In genomic region chr4:76607266-76607799, GRCh38 we compare ENCODE assay signal across 1 cellular context.
TF ChIP-seq lines count a peak whose summit lies in the region.

No MANE protein-coding gene starts in this region.

TF ChIP-seq in GM12878, 131 proteins besides CTCF, POLR2A, EP300 and RAD21 (continued from another document and continues in another):
- TF ChIP-seq, protein P1, sequence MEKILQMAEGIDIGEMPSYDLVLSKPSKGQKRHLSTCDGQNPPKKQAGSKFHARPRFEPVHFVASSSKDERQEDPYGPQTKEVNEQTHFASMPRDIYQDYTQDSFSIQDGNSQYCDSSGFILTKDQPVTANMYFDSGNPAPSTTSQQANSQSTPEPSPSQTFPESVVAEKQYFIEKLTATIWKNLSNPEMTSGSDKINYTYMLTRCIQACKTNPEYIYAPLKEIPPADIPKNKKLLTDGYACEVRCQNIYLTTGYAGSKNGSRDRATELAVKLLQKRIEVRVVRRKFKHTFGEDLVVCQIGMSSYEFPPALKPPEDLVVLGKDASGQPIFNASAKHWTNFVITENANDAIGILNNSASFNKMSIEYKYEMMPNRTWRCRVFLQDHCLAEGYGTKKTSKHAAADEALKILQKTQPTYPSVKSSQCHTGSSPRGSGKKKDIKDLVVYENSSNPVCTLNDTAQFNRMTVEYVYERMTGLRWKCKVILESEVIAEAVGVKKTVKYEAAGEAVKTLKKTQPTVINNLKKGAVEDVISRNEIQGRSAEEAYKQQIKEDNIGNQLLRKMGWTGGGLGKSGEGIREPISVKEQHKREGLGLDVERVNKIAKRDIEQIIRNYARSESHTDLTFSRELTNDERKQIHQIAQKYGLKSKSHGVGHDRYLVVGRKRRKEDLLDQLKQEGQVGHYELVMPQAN (conservative IDR thresholded peaks at IDR 0.05), result no peak
- no peak for TF ChIP-seq ZNF24 (IDR thresholded peaks at IDR 0.05)
- TF ChIP-seq GABPA (IDR thresholded peaks at IDR 0.05; ENCODE audit: low read depth), result 0 out of 2 replicates have a peak, but pooled peaks have one; percentile 35
- TF ChIP-seq RUNX3 (IDR thresholded peaks at IDR 0.05; ENCODE audit: low read length), result peak; percentile 99
- TF ChIP-seq TCF12 (IDR thresholded peaks at IDR 0.05; ENCODE audit: low read depth, low read length), result 0 out of 2 replicates have a peak, but pooled peaks have one; percentile 10
- TF ChIP-seq CREM (IDR thresholded peaks at IDR 0.05; ENCODE audit: low read depth), result 0 out of 2 replicates have a peak, but pooled peaks have one; percentile 23
- TF ChIP-seq IKZF2 (IDR thresholded peaks at IDR 0.05), result peak in 1 of 2 experiments; percentile 63; a peak in 2 of 4 replicates
- no peak for TF ChIP-seq HSF1 (IDR thresholded peaks at IDR 0.05; ENCODE audit: low read depth, low read length)
- no peak for TF ChIP-seq RAD51 (IDR thresholded peaks at IDR 0.05)
- TF ChIP-seq FOXM1 (IDR thresholded peaks at IDR 0.05; ENCODE audit: low read depth, low read length), result peak; percentile 86
- peak; percentile 48; the same call in 1 of the 2 replicates for TF ChIP-seq BCL11A (IDR thresholded peaks at IDR 0.05; ENCODE audit: low read depth, low read length)
- no peak for TF ChIP-seq ELK1 (IDR thresholded peaks at IDR 0.05; ENCODE audit: low read depth, low read length)
- TF ChIP-seq MTA2 (IDR thresholded peaks at IDR 0.05; ENCODE audit: low read depth), result 0 out of 2 replicates have a peak, but pooled peaks have one; percentile 25
- TF ChIP-seq, protein P2, sequence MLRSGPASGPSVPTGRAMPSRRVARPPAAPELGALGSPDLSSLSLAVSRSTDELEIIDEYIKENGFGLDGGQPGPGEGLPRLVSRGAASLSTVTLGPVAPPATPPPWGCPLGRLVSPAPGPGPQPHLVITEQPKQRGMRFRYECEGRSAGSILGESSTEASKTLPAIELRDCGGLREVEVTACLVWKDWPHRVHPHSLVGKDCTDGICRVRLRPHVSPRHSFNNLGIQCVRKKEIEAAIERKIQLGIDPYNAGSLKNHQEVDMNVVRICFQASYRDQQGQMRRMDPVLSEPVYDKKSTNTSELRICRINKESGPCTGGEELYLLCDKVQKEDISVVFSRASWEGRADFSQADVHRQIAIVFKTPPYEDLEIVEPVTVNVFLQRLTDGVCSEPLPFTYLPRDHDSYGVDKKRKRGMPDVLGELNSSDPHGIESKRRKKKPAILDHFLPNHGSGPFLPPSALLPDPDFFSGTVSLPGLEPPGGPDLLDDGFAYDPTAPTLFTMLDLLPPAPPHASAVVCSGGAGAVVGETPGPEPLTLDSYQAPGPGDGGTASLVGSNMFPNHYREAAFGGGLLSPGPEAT (IDR thresholded peaks at IDR 0.05; ENCODE audit: low read depth), result 0 out of 2 replicates have a peak, but pooled peaks have one; percentile 29
- peak; percentile 94 for TF ChIP-seq MEF2A (IDR thresholded peaks at IDR 0.05; ENCODE audit: insufficient read depth, low read depth, low read length)
- no peak for TF ChIP-seq EZH2 (IDR thresholded peaks at IDR 0.05; ENCODE audit: borderline replicate concordance, control insufficient read depth, low read depth, low read length)
- TF ChIP-seq CHD4 (IDR thresholded peaks at IDR 0.05), result no peak
- no peak for TF ChIP-seq BRCA1 (IDR thresholded peaks at IDR 0.05; ENCODE audit: low read depth, low read length)
- no peak for TF ChIP-seq SMC3 (IDR thresholded peaks at IDR 0.05; ENCODE audit: borderline replicate concordance, low read length)
- TF ChIP-seq ASH2L (IDR thresholded peaks at IDR 0.05; ENCODE audit: borderline replicate concordance, low read depth), result no peak
- no peak for TF ChIP-seq ATF3 (IDR thresholded peaks at IDR 0.05; ENCODE audit: borderline replicate concordance, extremely low read depth, low read depth, low read length)
- no peak for TF ChIP-seq KAT2A (conservative IDR thresholded peaks at IDR 0.05; ENCODE audit: control insufficient read depth, low read depth, low read length)
- TF ChIP-seq MXI1 (IDR thresholded peaks at IDR 0.05; ENCODE audit: low read depth, low read length), result no peak
- no peak for TF ChIP-seq CUX1 (IDR thresholded peaks at IDR 0.05; ENCODE audit: insufficient replicate concordance, low read depth, low read length)
- peak; percentile 66 for TF ChIP-seq MEF2B (IDR thresholded peaks at IDR 0.05; ENCODE audit: partially characterized antibody, poor library complexity, severe bottlenecking)
- TF ChIP-seq, protein P3, sequence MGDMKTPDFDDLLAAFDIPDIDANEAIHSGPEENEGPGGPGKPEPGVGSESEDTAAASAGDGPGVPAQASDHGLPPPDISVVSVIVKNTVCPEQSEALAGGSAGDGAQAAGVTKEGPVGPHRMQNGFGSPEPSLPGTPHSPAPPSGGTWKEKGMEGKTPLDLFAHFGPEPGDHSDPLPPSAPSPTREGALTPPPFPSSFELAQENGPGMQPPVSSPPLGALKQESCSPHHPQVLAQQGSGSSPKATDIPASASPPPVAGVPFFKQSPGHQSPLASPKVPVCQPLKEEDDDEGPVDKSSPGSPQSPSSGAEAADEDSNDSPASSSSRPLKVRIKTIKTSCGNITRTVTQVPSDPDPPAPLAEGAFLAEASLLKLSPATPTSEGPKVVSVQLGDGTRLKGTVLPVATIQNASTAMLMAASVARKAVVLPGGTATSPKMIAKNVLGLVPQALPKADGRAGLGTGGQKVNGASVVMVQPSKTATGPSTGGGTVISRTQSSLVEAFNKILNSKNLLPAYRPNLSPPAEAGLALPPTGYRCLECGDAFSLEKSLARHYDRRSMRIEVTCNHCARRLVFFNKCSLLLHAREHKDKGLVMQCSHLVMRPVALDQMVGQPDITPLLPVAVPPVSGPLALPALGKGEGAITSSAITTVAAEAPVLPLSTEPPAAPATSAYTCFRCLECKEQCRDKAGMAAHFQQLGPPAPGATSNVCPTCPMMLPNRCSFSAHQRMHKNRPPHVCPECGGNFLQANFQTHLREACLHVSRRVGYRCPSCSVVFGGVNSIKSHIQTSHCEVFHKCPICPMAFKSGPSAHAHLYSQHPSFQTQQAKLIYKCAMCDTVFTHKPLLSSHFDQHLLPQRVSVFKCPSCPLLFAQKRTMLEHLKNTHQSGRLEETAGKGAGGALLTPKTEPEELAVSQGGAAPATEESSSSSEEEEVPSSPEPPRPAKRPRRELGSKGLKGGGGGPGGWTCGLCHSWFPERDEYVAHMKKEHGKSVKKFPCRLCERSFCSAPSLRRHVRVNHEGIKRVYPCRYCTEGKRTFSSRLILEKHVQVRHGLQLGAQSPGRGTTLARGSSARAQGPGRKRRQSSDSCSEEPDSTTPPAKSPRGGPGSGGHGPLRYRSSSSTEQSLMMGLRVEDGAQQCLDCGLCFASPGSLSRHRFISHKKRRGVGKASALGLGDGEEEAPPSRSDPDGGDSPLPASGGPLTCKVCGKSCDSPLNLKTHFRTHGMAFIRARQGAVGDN (IDR thresholded peaks at IDR 0.05), result no peak
- TF ChIP-seq SP1 (IDR thresholded peaks at IDR 0.05; ENCODE audit: low read depth, low read length), result no peak
- no peak for TF ChIP-seq SMAD5 (IDR thresholded peaks at IDR 0.05; ENCODE audit: low read depth)
- TF ChIP-seq, protein P4, sequence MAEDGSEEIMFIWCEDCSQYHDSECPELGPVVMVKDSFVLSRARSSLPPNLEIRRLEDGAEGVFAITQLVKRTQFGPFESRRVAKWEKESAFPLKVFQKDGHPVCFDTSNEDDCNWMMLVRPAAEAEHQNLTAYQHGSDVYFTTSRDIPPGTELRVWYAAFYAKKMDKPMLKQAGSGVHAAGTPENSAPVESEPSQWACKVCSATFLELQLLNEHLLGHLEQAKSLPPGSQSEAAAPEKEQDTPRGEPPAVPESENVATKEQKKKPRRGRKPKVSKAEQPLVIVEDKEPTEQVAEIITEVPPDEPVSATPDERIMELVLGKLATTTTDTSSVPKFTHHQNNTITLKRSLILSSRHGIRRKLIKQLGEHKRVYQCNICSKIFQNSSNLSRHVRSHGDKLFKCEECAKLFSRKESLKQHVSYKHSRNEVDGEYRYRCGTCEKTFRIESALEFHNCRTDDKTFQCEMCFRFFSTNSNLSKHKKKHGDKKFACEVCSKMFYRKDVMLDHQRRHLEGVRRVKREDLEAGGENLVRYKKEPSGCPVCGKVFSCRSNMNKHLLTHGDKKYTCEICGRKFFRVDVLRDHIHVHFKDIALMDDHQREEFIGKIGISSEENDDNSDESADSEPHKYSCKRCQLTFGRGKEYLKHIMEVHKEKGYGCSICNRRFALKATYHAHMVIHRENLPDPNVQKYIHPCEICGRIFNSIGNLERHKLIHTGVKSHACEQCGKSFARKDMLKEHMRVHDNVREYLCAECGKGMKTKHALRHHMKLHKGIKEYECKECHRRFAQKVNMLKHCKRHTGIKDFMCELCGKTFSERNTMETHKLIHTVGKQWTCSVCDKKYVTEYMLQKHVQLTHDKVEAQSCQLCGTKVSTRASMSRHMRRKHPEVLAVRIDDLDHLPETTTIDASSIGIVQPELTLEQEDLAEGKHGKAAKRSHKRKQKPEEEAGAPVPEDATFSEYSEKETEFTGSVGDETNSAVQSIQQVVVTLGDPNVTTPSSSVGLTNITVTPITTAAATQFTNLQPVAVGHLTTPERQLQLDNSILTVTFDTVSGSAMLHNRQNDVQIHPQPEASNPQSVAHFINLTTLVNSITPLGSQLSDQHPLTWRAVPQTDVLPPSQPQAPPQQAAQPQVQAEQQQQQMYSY (CRISPR knock-in tag; IDR thresholded peaks at IDR 0.05), result no peak
- no peak for TF ChIP-seq ZNF622 (IDR thresholded peaks at IDR 0.05)
